In the genomic region with DNA sequence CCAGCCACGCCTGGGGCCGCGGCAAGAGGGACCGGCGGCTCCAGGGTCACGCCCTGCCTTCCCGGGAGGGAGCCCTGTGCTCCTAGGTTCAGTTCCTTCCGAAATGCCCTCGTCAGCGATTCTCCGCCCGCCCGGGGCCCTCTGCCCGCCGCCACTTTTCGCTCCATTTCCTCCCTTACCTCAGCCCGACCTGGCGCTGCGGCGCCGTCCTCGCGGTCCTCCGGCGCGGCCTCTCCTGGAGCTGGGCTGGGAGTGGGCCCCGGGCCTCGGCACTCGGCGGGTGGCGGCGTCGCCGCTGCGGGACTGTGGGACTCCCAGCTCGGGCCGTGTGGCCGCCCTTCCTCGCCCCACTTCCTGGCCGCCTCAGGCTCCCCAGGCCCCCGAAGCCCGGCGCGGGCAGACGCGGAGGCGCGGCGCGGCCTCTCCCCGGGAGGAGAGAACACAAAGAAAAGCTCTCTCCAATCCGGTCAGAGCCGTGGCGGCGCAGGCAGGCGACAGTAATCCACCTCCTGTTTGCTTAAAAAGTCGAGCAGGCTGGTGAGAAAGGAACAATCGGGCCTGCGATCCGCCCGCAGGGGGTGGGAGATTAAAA, we compare ENCODE assay signal across 8 cellular contexts. TPM values are rescaled to one million over a fixed set of nuclear protein-coding genes. Genes with fewer than 3 reads are reported as not detected.
DNase-seq lines count a peak whose midpoint lies in the region; ATAC-seq, FAIRE-seq and TF ChIP-seq lines count a peak whose summit lies in the region.

No MANE protein-coding gene starts in this region.

- H3K27me3 Mint-ChIP-seq in activated CD8-positive, alpha-beta memory T cell treated with anti-CD3 and anti-CD28 coated beads, Interleukin-2, amount 10 ng/mL, durations not matched to agents 7 days and 5 days = peaks cover 62% of the 10 kb centered on the region
- H3K27me3 Mint-ChIP-seq in brain = peaks cover 34% of the 10 kb centered on the region
- H3K27me3 Mint-ChIP-seq in stimulated activated naive CD8-positive, alpha-beta T cell treated with anti-CD3 and anti-CD28 coated beads, Interleukin-15, Interleukin-2, amounts not matched to agents 100 ng/mL and 50 ng/mL, for 24 hours = peaks cover 58% of the 10 kb centered on the region

- H3K27ac ChIP-seq in OCI-LY7 (ENCODE audit: low read depth, low read length, poor library complexity, severe bottlenecking) = no peak overlapping the region
- H3K27ac ChIP-seq in keratinocyte (ENCODE audit: control insufficient read depth, insufficient read depth, low read length) = peak overlapping the region; percentile 82

- no peak overlapping the region for H3K4me3 Mint-ChIP-seq in activated CD8-positive, alpha-beta memory T cell treated with anti-CD3 and anti-CD28 coated beads, Interleukin-2, amount 10 ng/mL, durations not matched to agents 7 days and 5 days
- H3K4me3 Mint-ChIP-seq in brain = peak overlapping the region; percentile 84 to 99 (median 98)
- H3K4me3 Mint-ChIP-seq in stimulated activated naive CD8-positive, alpha-beta T cell treated with anti-CD3 and anti-CD28 coated beads, Interleukin-15, Interleukin-2, amounts not matched to agents 100 ng/mL and 50 ng/mL, for 24 hours = peak overlapping the region; percentile 43

- intact Hi-C loops in OCI-LY7 (cut with micrococcal nuclease; ENCODE audit: unreplicated experiment) = loop anchor here (10.0 kb wide), 2 partner anchors 118 to 198 kb away; partner anchors contain the start of gene ACTG1

- no peak for ATAC-seq in activated CD8-positive, alpha-beta memory T cell treated with anti-CD3 and anti-CD28 coated beads, Interleukin-2, amount 10 ng/mL, durations not matched to agents 7 days and 5 days
- no peak for ATAC-seq in GM21526 (IDR thresholded peaks at IDR 0.05; ENCODE audit: low FRiP score, unreplicated experiment)
- ATAC-seq in HG02571 (IDR thresholded peaks at IDR 0.05; ENCODE audit: unreplicated experiment) = no peak

- H3K36me3 ChIP-seq in OCI-LY7 (ENCODE audit: insufficient read depth, low read length) (no peaks in the 10 kb centered on the region), keratinocyte (ENCODE audit: control insufficient read depth in 2 of 2, extremely low read depth in 1 of 2, insufficient read depth in 2 of 2, low read length in 2 of 2) (no peaks in the 10 kb centered on the region)

- H3K79me2 ChIP-seq in OCI-LY7 (ENCODE audit: insufficient read depth, low read depth, low read length) = peaks cover 4% of the 10 kb centered on the region; the same call in 1 of the 2 replicates
- H3K79me2 ChIP-seq in keratinocyte (ENCODE audit: control insufficient read depth, insufficient read depth, low read length) = peaks cover 46% of the 10 kb centered on the region

- H4K20me1 ChIP-seq in OCI-LY7 (ENCODE audit: insufficient read depth, low read length) (0 out of 2 replicates have a peak, but pooled peaks cover 10% of the 10 kb centered on the region), keratinocyte (ENCODE audit: control insufficient read depth, extremely low read depth, insufficient read depth, low read length) (no peaks in the 10 kb centered on the region)

- peaks cover 50% of the 10 kb centered on the region for H3K4me1 ChIP-seq in OCI-LY7 (ENCODE audit: insufficient read depth, low read length, poor library complexity, severe bottlenecking)
- H3K4me1 ChIP-seq in keratinocyte (ENCODE audit: control insufficient read depth, extremely low read depth, insufficient read depth, low read length) = peaks cover 35% of the 10 kb centered on the region

- CTCF ChIA-PET in activated CD8-positive, alpha-beta memory T cell treated with anti-CD3 and anti-CD28 coated beads, Interleukin-2, amount 10 ng/mL, durations not matched to agents 7 days and 5 days (lab: Charles Lee) = interaction anchor here (1.0 to 2.5 kb wide), 2 partner anchors 10 to 87 kb away, joined by 3 to 16 read pairs; no protein-coding TSS in a partner anchor
- CTCF ChIA-PET in OCI-LY7 (lab: Charles Lee; ENCODE audit: unreplicated experiment) = no interaction called here

- no peaks in the 10 kb centered on the region for H3K27me3 ChIP-seq in keratinocyte (ENCODE audit: control insufficient read depth, extremely low read depth, insufficient read depth, low read length)

- dilution Hi-C loops in keratinocyte (cut with MboI; ENCODE audit: extremely low pct_ligation_motif_present, low sequenced_read_pairs) = no loop called here

- TF ChIP-seq CTCF in OCI-LY7 (conservative IDR thresholded peaks at IDR 0.05; ENCODE audit: low read length) = no peak
- TF ChIP-seq CTCF in brain (conservative IDR thresholded peaks at IDR 0.05) = no peak
- no peak for TF ChIP-seq CTCF in keratinocyte (optimal IDR thresholded peaks at IDR 0.05 in 1 of 3, IDR thresholded peaks at IDR 0.05 in 1 of 3, conservative IDR thresholded peaks at IDR 0.05 in 1 of 3; ENCODE audit: extremely low read depth in 1 of 3, insufficient read depth in 2 of 3, low read length in 3 of 3)

- H3K9me3 ChIP-seq in OCI-LY7 (ENCODE audit: low read length) (no peaks in the 10 kb centered on the region), keratinocyte (ENCODE audit: control insufficient read depth, low read depth, low read length) (no peaks in the 10 kb centered on the region)

- H3K4me2 ChIP-seq in OCI-LY7 (ENCODE audit: low read length) (0 out of 2 replicates have a peak overlapping the region, but pooled peaks have one; percentile 3), keratinocyte (ENCODE audit: control insufficient read depth, extremely low read depth, insufficient read depth, low read depth, low read length) (peak overlapping the region; percentile 95)

- H3K27ac Mint-ChIP-seq in activated CD8-positive, alpha-beta memory T cell treated with anti-CD3 and anti-CD28 coated beads, Interleukin-2, amount 10 ng/mL, durations not matched to agents 7 days and 5 days = no peak overlapping the region
- peak overlapping the region; percentile 84 to 100 (median 95) for H3K27ac Mint-ChIP-seq in brain
- no peak overlapping the region for H3K27ac Mint-ChIP-seq in stimulated activated naive CD8-positive, alpha-beta T cell treated with anti-CD3 and anti-CD28 coated beads, Interleukin-15, Interleukin-2, amounts not matched to agents 100 ng/mL and 50 ng/mL, for 24 hours

- no peak for FAIRE-seq in keratinocyte (lab: Jason Lieb, UNC)

- H3K36me3 Mint-ChIP-seq in activated CD8-positive, alpha-beta memory T cell treated with anti-CD3 and anti-CD28 coated beads, Interleukin-2, amount 10 ng/mL, durations not matched to agents 7 days and 5 days = peaks cover 11% of the 10 kb centered on the region
- peaks cover 4% of the 10 kb centered on the region for H3K36me3 Mint-ChIP-seq in brain
- H3K36me3 Mint-ChIP-seq in stimulated activated naive CD8-positive, alpha-beta T cell treated with anti-CD3 and anti-CD28 coated beads, Interleukin-15, Interleukin-2, amounts not matched to agents 100 ng/mL and 50 ng/mL, for 24 hours (ENCODE audit: low read depth) = no peaks in the 10 kb centered on the region

- H2AFZ ChIP-seq in OCI-LY7 (ENCODE audit: low read length) = no peak overlapping the region
- peak overlapping the region; percentile 68 for H2AFZ ChIP-seq in keratinocyte (ENCODE audit: control insufficient read depth, low read length)

- H3K9ac ChIP-seq in keratinocyte (ENCODE audit: control insufficient read depth, extremely low read depth, insufficient read depth, low read length) = peak overlapping the region; percentile 89

- H3K9me1 ChIP-seq in keratinocyte (ENCODE audit: control insufficient read depth, extremely low read depth, insufficient read depth, low read length) = no peaks in the 10 kb centered on the region

- BruUV-seq in OCI-LY7 (replicated peaks; lab: Mats Ljungman, UMichigan) = no TSS peak

- DNase-seq in activated CD8-positive, alpha-beta memory T cell treated with anti-CD3 and anti-CD28 coated beads for 24 hours = peak; percentile 74
- no peak for DNase-seq in activated CD8-positive, alpha-beta memory T cell treated with anti-CD3 and anti-CD28 coated beads, Interleukin-2, amount 10 ng/mL, durations not matched to agents 7 days and 5 days
- DNase-seq in OCI-LY7 (ENCODE audit: low spot score) = no peak
- DNase-seq in keratinocyte (ENCODE audit: low read depth, low spot score) = no peak

- POLR2A ChIA-PET in OCI-LY7 (lab: Charles Lee) = interaction anchor here (0.6 kb wide), 1 partner anchor 111 kb away, joined by 5 read pairs; no protein-coding TSS in a partner anchor

- H3K9me3 Mint-ChIP-seq in activated CD8-positive, alpha-beta memory T cell treated with anti-CD3 and anti-CD28 coated beads, Interleukin-2, amount 10 ng/mL, durations not matched to agents 7 days and 5 days (ENCODE audit: low read depth) = no peaks in the 10 kb centered on the region
- peaks cover 0 to 12% (median 0%) of the 10 kb centered on the region in 5 experiments for H3K9me3 Mint-ChIP-seq in brain
- H3K9me3 Mint-ChIP-seq in stimulated activated naive CD8-positive, alpha-beta T cell treated with anti-CD3 and anti-CD28 coated beads, Interleukin-15, Interleukin-2, amounts not matched to agents 100 ng/mL and 50 ng/mL, for 24 hours = no peaks in the 10 kb centered on the region

- no peaks in the 10 kb centered on the region for H3K9me2 ChIP-seq in OCI-LY7 (ENCODE audit: insufficient read depth, low read length)

- H3K4me3 ChIP-seq in OCI-LY7 (ENCODE audit: low read depth, low read length, poor library complexity, severe bottlenecking) = no peak overlapping the region
- peak overlapping the region; percentile 63 to 81 (median 77) for H3K4me3 ChIP-seq in keratinocyte (ENCODE audit: control insufficient read depth in 2 of 3, extremely low read depth in 1 of 3, insufficient read depth in 2 of 3, low read depth in 1 of 3, low read length in 3 of 3)

- peaks cover 25% of the 10 kb centered on the region for H3K4me1 Mint-ChIP-seq in activated CD8-positive, alpha-beta memory T cell treated with anti-CD3 and anti-CD28 coated beads, Interleukin-2, amount 10 ng/mL, durations not matched to agents 7 days and 5 days
- H3K4me1 Mint-ChIP-seq in brain = peaks cover 31% of the 10 kb centered on the region
- peaks cover 33% of the 10 kb centered on the region for H3K4me1 Mint-ChIP-seq in stimulated activated naive CD8-positive, alpha-beta T cell treated with anti-CD3 and anti-CD28 coated beads, Interleukin-15, Interleukin-2, amounts not matched to agents 100 ng/mL and 50 ng/mL, for 24 hours (ENCODE audit: low read depth)

RNA-seq across cellular contexts. Expression of gene BAHCC1, which starts 1.6 kb away (rescaled TPM):
- under 1 TPM; 0.23 to 0.64 TPM for total RNA-seq in activated CD8-positive, alpha-beta memory T cell treated with anti-CD3 and anti-CD28 coated beads, Interleukin-2, amount 10 ng/mL, durations not matched to agents 7 days and 5 days
- total RNA-seq in OCI-LY7 (2014; rRNA removed; shearing (Covaris generic)) = 1.4 and 5.2 TPM in 2 replicates
- total RNA-seq in OCI-LY7 (2022) = 5.5 and 5.7 TPM in 2 replicates
- polyA plus RNA-seq in brain (ENCODE audit: insufficient read depth, low read depth, low replicate concordance) (19.5 TPM), keratinocyte (0.52 to 1.0 TPM (median 0.80 TPM) in 3 replicates)
- 0.74 TPM for polyA plus RNA-seq in keratinocyte (2011; ENCODE audit: low read depth)
- polyA plus RNA-seq in keratinocyte (2011; cell fraction: cytosol; rRNA removed) = 0.13 and 0.88 TPM in 2 replicates
- 3.0 and 5.1 TPM in 2 replicates for polyA plus RNA-seq in keratinocyte (2011; cell fraction: nucleus; rRNA removed)
- 0.85 and 2.5 TPM in 2 replicates for polyA plus RNA-seq in keratinocyte (2012; ENCODE audit: low replicate concordance)
- 0.99 to 4.3 TPM (median 1.3 TPM) in 3 replicates for polyA minus RNA-seq in keratinocyte
- 0.96 TPM for polyA minus RNA-seq in keratinocyte (2011; cell fraction: cytosol; rRNA and poly(A)+ RNA removed)
- polyA minus RNA-seq in keratinocyte (2011; cell fraction: nucleus; rRNA and poly(A)+ RNA removed) = 4.7 and 6.7 TPM in 2 replicates

Comparison
In these comparisons a context has a peak if more than half of its experiments do, and no peak if none do; other contexts are left out.
1. H3K27ac Mint-ChIP-seq: peak in brain (5 of 5); none in activated CD8-positive, alpha-beta memory T cell treated with anti-CD3 and anti-CD28 coated beads, Interleukin-2, amount 10 ng/mL, durations not matched to agents 7 days and 5 days (single experiment) and stimulated activated naive CD8-positive, alpha-beta T cell treated with anti-CD3 and anti-CD28 coated beads, Interleukin-15, Interleukin-2, amounts not matched to agents 100 ng/mL and 50 ng/mL, for 24 hours (single experiment).